Comparison of ENCODE assay signal across 22 cellular contexts in the genomic region with DNA sequence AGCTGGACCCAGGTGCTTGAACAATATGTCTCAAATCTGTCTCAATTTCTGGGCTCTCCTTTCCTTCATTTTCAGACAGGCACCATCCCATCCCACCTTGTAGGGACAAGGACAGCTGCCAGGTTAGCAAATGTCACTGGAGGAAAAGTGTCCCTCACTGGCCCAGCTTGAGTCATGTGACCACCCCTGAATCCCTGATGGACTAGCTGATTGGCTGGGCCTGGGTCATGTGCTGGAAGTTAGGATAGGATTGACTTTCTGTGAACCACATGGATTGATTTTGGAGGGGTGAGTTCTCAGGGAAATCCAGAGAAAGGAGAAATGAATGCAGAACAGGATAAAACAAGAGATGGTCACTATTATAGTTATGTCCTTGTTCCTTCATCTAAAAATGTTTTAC. TPM values are rescaled to one million over a fixed set of nuclear protein-coding genes. Genes with fewer than 3 reads are reported as not detected.
DNase-seq lines count a peak whose midpoint lies in the region; ATAC-seq, FAIRE-seq and TF ChIP-seq lines count a peak whose summit lies in the region.
"Had no signal": no experiment of that assay in that cellular context is flagged by ENCODE, and none has a peak within 500 bp of the region (broad histone marks: within the 10 kb centered on the region; RNA-seq: fewer than 3 reads in every experiment).

No MANE protein-coding gene starts in this region.

- H3K4me1 Mint-ChIP-seq in IgD-negative memory B cell (peaks cover 39 to 49% (median 39%) of the 10 kb centered on the region in 3 donors), astrocyte (ENCODE audit: low read depth, unreplicated experiment) (peaks cover 5% of the 10 kb centered on the region), naive B cell (peaks cover 59 to 86% (median 67%) of the 10 kb centered on the region in 3 donors)

- H3K36me3 Mint-ChIP-seq in IgD-negative memory B cell (peaks cover 1% of the 10 kb centered on the region), astrocyte (ENCODE audit: low read depth, unreplicated experiment) (no peaks in the 10 kb centered on the region), naive B cell (no peaks in the 10 kb centered on the region)
- H3K36me3 Mint-ChIP-seq: CD4-positive, alpha-beta memory T cell had no signal

- H3K9me3 Mint-ChIP-seq in IgD-negative memory B cell: no peaks in the 10 kb centered on the region
- H3K9me3 Mint-ChIP-seq in astrocyte (ENCODE audit: unreplicated experiment): no peaks in the 10 kb centered on the region
- H3K9me3 Mint-ChIP-seq in naive B cell: no peaks in the 10 kb centered on the region
- H3K9me3 Mint-ChIP-seq: CD4-positive, alpha-beta memory T cell; T-helper 1 cell treated with Interleukin-12 subunit alpha and Interleukin-12 subunit beta and Interleukin-4 antibody, amounts not matched to agents 30 μg/mL and 1 μg/mL, for 36 hours had no signal

- no peak overlapping the region for H3K27ac ChIP-seq in BLaER1 treated with 17β-estradiol and CSF1 and Interleukin-3, amounts not matched to agents 10 nM and 100 nM
- no peak overlapping the region for H3K27ac ChIP-seq in astrocyte (ENCODE audit: low read depth, low read length)

- no peak overlapping the region for H3K4me3 ChIP-seq in BLaER1 treated with 17β-estradiol and CSF1 and Interleukin-3, amounts not matched to agents 10 nM and 100 nM
- no peak overlapping the region for H3K4me3 ChIP-seq in astrocyte (ENCODE audit: insufficient read depth, low read depth, low read length)

- DNase-seq in astrocyte (ENCODE audit: low read depth): no peak
- DNase-seq in naive B cell: no peak
- DNase-seq in NCI-H748 (lab: John Stamatoyannopoulos, UW; ENCODE audit: unreplicated experiment): no peak
- DNase-seq: CD4-positive, alpha-beta memory T cell; DMS153; GF-D8; H9; KBM-7; NCI-H1105 treated with DMSO at 0.1 percent for 48 hours; NCI-H1694; NCI-H510A; NCI-H774; PC-3; RPMI8226; SHP77 treated with DMSO at 0.1 percent for 48 hours had no signal

- H4K20me1 ChIP-seq in BLaER1 treated with 17β-estradiol and CSF1 and Interleukin-3, amounts not matched to agents 10 nM and 100 nM: no peaks in the 10 kb centered on the region
- H4K20me1 ChIP-seq in astrocyte (ENCODE audit: insufficient read depth, low read length): no peaks in the 10 kb centered on the region

- ATAC-seq in naive B cell (ENCODE audit: low read depth in 2 of 2) (no peak), HG03045 (IDR thresholded peaks at IDR 0.05; ENCODE audit: unreplicated experiment) (no peak), GM19324 (IDR thresholded peaks at IDR 0.05; ENCODE audit: low FRiP score, unreplicated experiment) (no peak)
- ATAC-seq: PC-3 had no signal

- peaks cover 12 to 95% (median 78%) of the 10 kb centered on the region in 10 experiments for H3K4me1 ChIP-seq in BLaER1 treated with 17β-estradiol and CSF1 and Interleukin-3, amounts not matched to agents 10 nM and 100 nM
- H3K4me1 ChIP-seq in astrocyte (ENCODE audit: insufficient read depth, low read length): peaks cover 17% of the 10 kb centered on the region

- H3K9me3 ChIP-seq in BLaER1 treated with 17β-estradiol and CSF1 and Interleukin-3, amounts not matched to agents 10 nM and 100 nM (replicated peaks in 1 of 11): no peaks in the 10 kb centered on the region
- H3K9me3 ChIP-seq in astrocyte (ENCODE audit: insufficient read depth, low read depth, low read length): no peaks in the 10 kb centered on the region

- H3K4me3 Mint-ChIP-seq in IgD-negative memory B cell (peak overlapping the region in 1 of 4 donors; percentile 70), astrocyte (ENCODE audit: unreplicated experiment) (no peak overlapping the region), naive B cell (peak overlapping the region in 5 of 8 donors; percentile 16 to 71 (median 62))
- H3K4me3 Mint-ChIP-seq: CD4-positive, alpha-beta memory T cell; H9; T-helper 1 cell treated with Interleukin-12 subunit alpha and Interleukin-12 subunit beta and Interleukin-4 antibody, amounts not matched to agents 30 μg/mL and 1 μg/mL, for 36 hours had no signal

- H3K27me3 Mint-ChIP-seq in IgD-negative memory B cell (peaks cover 1% of the 10 kb centered on the region), astrocyte (ENCODE audit: low read depth, unreplicated experiment) (peaks cover 8% of the 10 kb centered on the region), naive B cell (no peaks in the 10 kb centered on the region)

- no peak overlapping the region for H3K9ac ChIP-seq in BLaER1 treated with 17β-estradiol and CSF1 and Interleukin-3, amounts not matched to agents 10 nM and 100 nM
- H3K9ac ChIP-seq in astrocyte (ENCODE audit: low read length): no peak overlapping the region

- peak overlapping the region in 6 of 11 experiments; percentile 66 to 94 (median 82); a peak in 9 of 22 replicates for H3K4me2 ChIP-seq in BLaER1 treated with 17β-estradiol and CSF1 and Interleukin-3, amounts not matched to agents 10 nM and 100 nM
- no peak overlapping the region for H3K4me2 ChIP-seq in astrocyte (ENCODE audit: low read length)

- FAIRE-seq in astrocyte (lab: Jason Lieb, UNC): no peak
- FAIRE-seq: HTR-8/SVneo had no signal

- no peaks in the 10 kb centered on the region for H3K79me2 ChIP-seq in astrocyte (ENCODE audit: insufficient read depth, low read length)

- peaks cover 0 to 12% (median 0%) of the 10 kb centered on the region in 11 experiments; a peak in 4 of 22 replicates for H3K27me3 ChIP-seq in BLaER1 treated with 17β-estradiol and CSF1 and Interleukin-3, amounts not matched to agents 10 nM and 100 nM
- H3K27me3 ChIP-seq in astrocyte (ENCODE audit: insufficient read depth, low read length): no peaks in the 10 kb centered on the region

- H3K36me3 ChIP-seq in BLaER1 treated with 17β-estradiol and CSF1 and Interleukin-3, amounts not matched to agents 10 nM and 100 nM: no peaks in the 10 kb centered on the region
- H3K36me3 ChIP-seq in astrocyte (ENCODE audit: insufficient read depth, low read length): no peaks in the 10 kb centered on the region

- H2AFZ ChIP-seq in astrocyte (ENCODE audit: low read depth, low read length): no peak overlapping the region

- TF ChIP-seq CTCF in astrocyte (IDR thresholded peaks at IDR 0.05; ENCODE audit: insufficient read depth, low read depth, low read length): no peak

- H3K27ac Mint-ChIP-seq in IgD-negative memory B cell: peak overlapping the region; percentile 46 to 73 (median 64)
- H3K27ac Mint-ChIP-seq in astrocyte (ENCODE audit: unreplicated experiment): peak overlapping the region; percentile 4
- H3K27ac Mint-ChIP-seq in naive B cell: peak overlapping the region; percentile 30 to 96 (median 92)
- H3K27ac Mint-ChIP-seq: H9; T-helper 1 cell treated with Interleukin-12 subunit alpha and Interleukin-12 subunit beta and Interleukin-4 antibody, amounts not matched to agents 30 μg/mL and 1 μg/mL, for 36 hours had no signal

RNA-seq across cellular contexts. Expression of a gene that starts 28.2 kb away (rescaled TPM):
- polyA plus RNA-seq in IgD-negative memory B cell (not detected), naive B cell (ENCODE audit: low read depth in 6 of 6) (not detected)
- not detected in 2 replicates for total RNA-seq in astrocyte
- total RNA-seq: CD4-positive, alpha-beta memory T cell had no signal
- polyA plus RNA-seq: AG04450; CD4-positive, alpha-beta memory T cell had no signal

RNA-seq across cellular contexts. Expression of a gene that starts 45.9 kb away (rescaled TPM):
- polyA plus RNA-seq in IgD-negative memory B cell: not detected
- 0.31 and 0.73 TPM in 2 replicates for total RNA-seq in astrocyte
- not detected for polyA plus RNA-seq in naive B cell (ENCODE audit: low read depth in 6 of 6)
- polyA plus RNA-seq: AG04450 had no signal

RNA-seq across cellular contexts. Expression of a gene that starts 47.5 kb away (rescaled TPM):
- polyA plus RNA-seq in IgD-negative memory B cell: not detected
- total RNA-seq in astrocyte: 0.20 and 0.29 TPM in 2 replicates
- not detected for polyA plus RNA-seq in naive B cell (ENCODE audit: low read depth in 6 of 6)
- polyA plus RNA-seq: CD4-positive, alpha-beta memory T cell had no signal

RNA-seq across cellular contexts. Expression of a gene that starts 51.2 kb away (rescaled TPM):
- 7.1 TPM for polyA plus RNA-seq in IgD-negative memory B cell
- total RNA-seq in astrocyte: 0.52 and 1.1 TPM in 2 replicates
- polyA plus RNA-seq in naive B cell (ENCODE audit: low read depth in 6 of 6): 1 to 10 TPM; 1.0 to 2.7 (median 1.2) TPM
- total RNA-seq: PC-3 had no signal

RNA-seq across cellular contexts. Expression of a gene that starts 55.7 kb away (rescaled TPM):
- polyA plus RNA-seq in IgD-negative memory B cell (4.2 TPM), naive B cell (ENCODE audit: low read depth in 6 of 6) (1 to 10 TPM; 2.0 to 4.5 (median 3.4) TPM)
- total RNA-seq in astrocyte: 0.65 TPM in 1 of 2 replicates, not detected in the other
- total RNA-seq: PC-3 had no signal
- polyA plus RNA-seq: AG04450 had no signal

Comparison
In these comparisons a context has a peak if more than half of its experiments do, and no peak if none do; other contexts are left out.
1. H3K27ac Mint-ChIP-seq: peak in every context shown above with its lines; median percentile 92 in naive B cell; 64 in IgD-negative memory B cell; 4 in astrocyte.